In genomic region chr9:6944093-6944551, GRCh38 we compare ENCODE assay signal across 10 cellular contexts.
DNase-seq lines count a peak whose midpoint lies in the region; ATAC-seq and TF ChIP-seq lines count a peak whose summit lies in the region.
"Had no signal": no experiment of that assay in that cellular context is flagged by ENCODE, and none has a peak within 500 bp of the region (broad histone marks: within the 10 kb centered on the region; RNA-seq: fewer than 3 reads in every experiment).

No MANE protein-coding gene starts in this region.

- H3K9ac ChIP-seq in GM23248 (no peak overlapping the region), fibroblast of lung (ENCODE audit: insufficient read depth, low read length) (no peak overlapping the region)

- no peaks in the 10 kb centered on the region for H3K9me2 ChIP-seq in GM23248 (ENCODE audit: insufficient read depth)

- TF ChIP-seq CTCF in 22Rv1 (IDR thresholded peaks at IDR 0.05) (peak; percentile 37), fibroblast of lung (conservative IDR thresholded peaks at IDR 0.05 in 1 of 2, IDR thresholded peaks at IDR 0.05 in 1 of 2; ENCODE audit: low read depth in 1 of 2, low read length in 2 of 2) (peak in 1 of 2 donors; percentile 12)

- peaks cover 17% of the 10 kb centered on the region for H3F3A ChIP-seq in GM23248 (ENCODE audit: insufficient read depth)

- H3K27ac ChIP-seq in 22Rv1 (peak overlapping the region; percentile 16; the same call in 1 of the 2 replicates), GM23248 (no peak overlapping the region), fibroblast of lung (ENCODE audit: insufficient read depth, low read length) (no peak overlapping the region)
- H3K27ac ChIP-seq: ovary had no signal

- no peaks in the 10 kb centered on the region for H3K36me3 ChIP-seq in GM23248 (ENCODE audit: low read depth)
- no peaks in the 10 kb centered on the region for H3K36me3 ChIP-seq in fibroblast of lung (ENCODE audit: control insufficient read depth, insufficient read depth, low read length)
- H3K36me3 ChIP-seq: ovary had no signal

- peak overlapping the region; percentile 62 for H3K4me2 ChIP-seq in GM23248 (ENCODE audit: unreplicated experiment)
- H3K4me2 ChIP-seq in fibroblast of lung (ENCODE audit: extremely low read depth, insufficient read depth, low read length) = peak overlapping the region; percentile 28

- ATAC-seq in GM21447 (IDR thresholded peaks at IDR 0.05; ENCODE audit: unreplicated experiment) = no peak
- no peak for ATAC-seq in HG03135 (IDR thresholded peaks at IDR 0.05; ENCODE audit: unreplicated experiment)

- H3K27me3 ChIP-seq in GM23248 (replicated peaks; ENCODE audit: insufficient read depth) (no peaks in the 10 kb centered on the region), fibroblast of lung (ENCODE audit: control insufficient read depth, insufficient read depth, low read length) (no peaks in the 10 kb centered on the region)
- H3K27me3 ChIP-seq: ovary had no signal

- 98 to 100% methylated on average over 1 of the region's 1 CpG for whole genome bisulfite sequencing in GM23248 (ENCODE audit: low coverage in 1 of 2, low lambda C conversion rate in 2 of 2, missing lambda C conversion rate in 2 of 2), 2 experiments

- in situ Hi-C loops in GM23248 (cut with MboI) = no loop called here

- H3K4me1 ChIP-seq in GM23248 (ENCODE audit: insufficient read depth) = peaks cover 33% of the 10 kb centered on the region
- peaks cover 4% of the 10 kb centered on the region for H3K4me1 ChIP-seq in fibroblast of lung (ENCODE audit: control insufficient read depth, extremely low read depth, insufficient read depth, low read length)

- H3K9me3 ChIP-seq in GM23248 (ENCODE audit: low read depth) = no peaks in the 10 kb centered on the region
- H3K9me3 ChIP-seq in fibroblast of lung (ENCODE audit: control insufficient read depth, insufficient read depth, low read depth, low read length) = no peaks in the 10 kb centered on the region
- H3K9me3 ChIP-seq: ovary had no signal

- H4K20me1 ChIP-seq in GM23248 (ENCODE audit: insufficient read depth) = no peaks in the 10 kb centered on the region; the same call in 1 of the 2 replicates
- H4K20me1 ChIP-seq in fibroblast of lung (ENCODE audit: control insufficient read depth, extremely low read depth, insufficient read depth, low read length) = no peaks in the 10 kb centered on the region

- DNase-seq in GM23248 = peak; percentile 72
- peak; percentile 12 for DNase-seq in NCI-H82 treated with DMSO at 0.1 percent for 48 hours (lab: John Stamatoyannopoulos, UW; ENCODE audit: unreplicated experiment)
- peak; percentile 82 to 88 for DNase-seq in fibroblast of lung (ENCODE audit: low read depth in 2 of 2)
- DNase-seq in HuH-7 (ENCODE audit: low spot score) = no peak
- no peak for DNase-seq in NCI-H526 treated with DMSO at 0.1 percent for 48 hours (lab: John Stamatoyannopoulos, UW)
- DNase-seq: CD8-positive, alpha-beta memory T cell; ovary had no signal

- H3K4me3 ChIP-seq in GM23248 (no peak overlapping the region), fibroblast of lung (replicated peaks in 1 of 4; ENCODE audit: control extremely low read depth in 1 of 4, insufficient read depth in 1 of 4, low read depth in 3 of 4, low read length in 4 of 4) (no peak overlapping the region)
- H3K4me3 ChIP-seq: ovary had no signal

- H2AFZ ChIP-seq in GM23248 (no peak overlapping the region), fibroblast of lung (ENCODE audit: low read length) (no peak overlapping the region)

- 0 out of 2 replicates have a peak, but pooled peaks cover 4% of the 10 kb centered on the region for H3K79me2 ChIP-seq in GM23248 (ENCODE audit: insufficient read depth)
- H3K79me2 ChIP-seq in fibroblast of lung (ENCODE audit: control insufficient read depth, insufficient read depth, low read length) = no peaks in the 10 kb centered on the region

Comparison
In these comparisons a context has a peak if more than half of its experiments do, and no peak if none do; other contexts are left out.
1. DNase-seq: peak in GM23248 (single experiment), NCI-H82 treated with DMSO at 0.1 percent for 48 hours (single experiment) and fibroblast of lung (2 of 2); none in HuH-7 (single experiment) and NCI-H526 treated with DMSO at 0.1 percent for 48 hours (single experiment).